17 cellular contexts compared by ENCODE assay signal in the genomic region with DNA sequence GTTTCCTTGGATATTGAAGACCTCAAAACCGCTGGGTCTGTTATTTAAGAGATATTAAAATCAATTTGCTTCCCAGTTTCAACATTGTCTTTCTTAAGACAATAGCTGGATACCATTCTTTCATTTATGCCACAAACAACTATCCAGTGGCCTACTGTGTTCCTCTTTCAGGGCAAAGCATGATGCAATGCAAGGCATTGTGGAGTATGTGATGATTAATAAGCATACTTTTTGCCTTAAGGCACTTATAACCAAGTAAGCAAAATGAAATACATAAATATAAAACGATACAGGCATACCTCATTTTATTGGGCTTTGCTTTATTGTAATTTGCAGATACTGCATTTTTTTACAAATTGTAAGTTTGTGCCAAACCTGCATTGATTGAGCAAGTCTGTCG. TPM values are rescaled to one million over a fixed set of nuclear protein-coding genes. Genes with fewer than 3 reads are reported as not detected.
DNase-seq lines count a peak whose midpoint lies in the region; TF ChIP-seq lines count a peak whose summit lies in the region.
"Had no signal": no experiment of that assay in that cellular context is flagged by ENCODE, and none has a peak within 500 bp of the region (broad histone marks: within the 10 kb centered on the region; RNA-seq: fewer than 3 reads in every experiment).

No MANE protein-coding gene starts in this region.

- no peaks in the 10 kb centered on the region for H3K4me1 ChIP-seq in uterus
- H3K4me1 ChIP-seq: gastroesophageal sphincter, left ventricle myocardium inferior, sigmoid colon had no signal

- intact Hi-C loops in uterus (cut with DNase I; ENCODE audit: low total_unique reads), result no loop called here

- no peak overlapping the region for H3K9ac ChIP-seq in SK-N-MC (ENCODE audit: insufficient read length)

- no peak for TF ChIP-seq CTCF in foreskin fibroblast (IDR thresholded peaks at IDR 0.05; ENCODE audit: low read depth, low read length)
- TF ChIP-seq CTCF in uterus (IDR thresholded peaks at IDR 0.05), result no peak

- DNase-seq in AML-193 (lab: John Stamatoyannopoulos, UW) (peak; percentile 39 to 44), LHCN-M2 (ENCODE audit: low read depth) (peak; percentile 27), SK-N-MC (ENCODE audit: low read depth, low spot score) (peak; percentile 74), foreskin fibroblast (peak; percentile 38 to 80), NCI-H1930 (lab: John Stamatoyannopoulos, UW) (no peak), uterus (no peak), H4 (ENCODE audit: low spot score) (no peak), HT-29 (ENCODE audit: low spot score) (no peak)
- DNase-seq: activated B cell treated with CpG ODN at 0.5 μM for 24 hours; adrenal gland; left ventricle myocardium inferior; NCI-H1092; NCI-H2171 treated with DMSO at 0.1 percent for 48 hours; sigmoid colon; stimulated activated CD4-positive, alpha-beta T cell treated with anti-CD3 and anti-CD28 coated beads, Interleukin-2, amount 100 ng/mL, for 48 hours; T-helper 1 cell had no signal

- H3K9me3 ChIP-seq in SK-N-MC (ENCODE audit: low read depth, low read length), result peaks cover 12% of the 10 kb centered on the region; the same call in 1 of the 2 replicates
- H3K9me3 ChIP-seq in uterus, result no peaks in the 10 kb centered on the region
- H3K9me3 ChIP-seq: adrenal gland had no signal

- H3K4me3 ChIP-seq in SK-N-MC (peak overlapping the region; percentile 2; the same call in 1 of the 2 replicates), foreskin fibroblast (ENCODE audit: low read depth in 1 of 2, low read length in 2 of 2) (no peak overlapping the region), uterus (no peak overlapping the region)
- H3K4me3 ChIP-seq: adrenal gland, gastroesophageal sphincter, left ventricle myocardium inferior, sigmoid colon had no signal

- H3K27ac ChIP-seq in SK-N-MC (peak overlapping the region; percentile 95), uterus (no peak overlapping the region)
- H3K27ac ChIP-seq: adrenal gland, gastroesophageal sphincter, left ventricle myocardium inferior, sigmoid colon had no signal

- TF ChIP-seq POLR2A in uterus (IDR thresholded peaks at IDR 0.05), result no peak

- no peaks in the 10 kb centered on the region for H3K27me3 ChIP-seq in uterus
- H3K27me3 ChIP-seq: adrenal gland, gastroesophageal sphincter, sigmoid colon had no signal

- H3K36me3 ChIP-seq in SK-N-MC (ENCODE audit: insufficient read depth, low read length), result peaks cover 5% of the 10 kb centered on the region; the same call in 1 of the 2 replicates
- H3K36me3 ChIP-seq in uterus, result no peaks in the 10 kb centered on the region
- H3K36me3 ChIP-seq: adrenal gland, gastroesophageal sphincter, sigmoid colon had no signal

RNA-seq across cellular contexts. Expression of a gene that starts 45.5 kb away (rescaled TPM):
- 7.2 and 7.4 TPM in 2 replicates for total RNA-seq in LHCN-M2 (2014; rRNA removed)
- 4.8 TPM for polyA plus RNA-seq in LHCN-M2 (2012)
- total RNA-seq in uterus, result 1 to 10 TPM in 3 of 4 donors, not detected in 1; 1.3 to 6.7 (median 3.0) TPM
- total RNA-seq in H4 (2014; rRNA removed; shearing (Covaris generic)), result 0.27 and 0.43 TPM in 2 replicates
- 0.05 and 0.71 TPM in 2 replicates for total RNA-seq in HT-29 (2014; rRNA removed; shearing (Covaris generic))

Comparison
In these comparisons a context has a peak if more than half of its experiments do, and no peak if none do; other contexts are left out.
1. DNase-seq: peak in AML-193 (2 of 2), LHCN-M2 (single experiment), SK-N-MC (single experiment) and foreskin fibroblast (2 of 2); none in NCI-H1930 (0 of 2), uterus (0 of 2), H4 (single experiment) and HT-29 (single experiment).